ENCODE assay signal across 13 cellular contexts in genomic region chr4:157994863-157995262, GRCh38.
DNase-seq lines count a peak whose midpoint lies in the region; ATAC-seq, FAIRE-seq and TF ChIP-seq lines count a peak whose summit lies in the region.
"Had no signal": no experiment of that assay in that cellular context is flagged by ENCODE, and none has a peak within 500 bp of the region (broad histone marks: within the 10 kb centered on the region; RNA-seq: fewer than 3 reads in every experiment).

No MANE protein-coding gene starts in this region.

- no peak for FAIRE-seq in endothelial cell of umbilical vein (lab: Jason Lieb, UNC)

- POLR2A ChIA-PET in endothelial cell of umbilical vein (lab: Charles Lee), result no interaction called here

- H3K4me3 ChIP-seq in endothelial cell of umbilical vein (replicated peaks in 1 of 3; ENCODE audit: insufficient read depth in 1 of 3, low read depth in 1 of 3, low read length in 3 of 3), result peak overlapping the region in 1 of 3 experiments; percentile 1
- H3K4me3 ChIP-seq: Peyer's patch had no signal

- no TSS peak for BruUV-seq in endothelial cell of umbilical vein (replicated peaks; lab: Mats Ljungman, UMichigan)

- peak overlapping the region; percentile 42 for H3K27ac ChIP-seq in endothelial cell of umbilical vein (ENCODE audit: insufficient read depth, low read depth, low read length)

- H3K36me3 ChIP-seq in endothelial cell of umbilical vein (ENCODE audit: control insufficient read depth in 2 of 2, extremely low read depth in 1 of 2, insufficient read depth in 2 of 2, low read length in 2 of 2), result no peaks in the 10 kb centered on the region
- H3K36me3 ChIP-seq: Peyer's patch had no signal

- intact Hi-C loops in endothelial cell of umbilical vein (cut with micrococcal nuclease), result loop anchor here (5.0 to 10.0 kb wide), 2 partner anchors 377 to 630 kb away; no protein-coding TSS in a partner anchor

- TF ChIP-seq CTCF in endothelial cell of umbilical vein (IDR thresholded peaks at IDR 0.05; ENCODE audit: extremely low read depth in 1 of 2, insufficient read depth in 1 of 2, low read depth in 1 of 2, low read length in 2 of 2), result no peak

- ATAC-seq in HG03095 (IDR thresholded peaks at IDR 0.05; ENCODE audit: unreplicated experiment), result no peak
- ATAC-seq: effector memory CD8-positive, alpha-beta T cell had no signal

- peak overlapping the region; percentile 19 for H3K9ac ChIP-seq in endothelial cell of umbilical vein (replicated peaks; ENCODE audit: extremely low read depth, insufficient read depth, low read length)

- H2AFZ ChIP-seq in endothelial cell of umbilical vein (ENCODE audit: low read depth, low read length), result peak overlapping the region; percentile 41

- H3K9me1 ChIP-seq in endothelial cell of umbilical vein (replicated peaks; ENCODE audit: control insufficient read depth, extremely low read depth, insufficient read depth, low read length), result no peaks in the 10 kb centered on the region

- H3K79me2 ChIP-seq in endothelial cell of umbilical vein (ENCODE audit: control insufficient read depth, insufficient read depth, low read length), result no peaks in the 10 kb centered on the region

- H3K9me3 ChIP-seq in endothelial cell of umbilical vein (replicated peaks; ENCODE audit: control insufficient read depth, insufficient read depth, low read length), result no peaks in the 10 kb centered on the region
- H3K9me3 ChIP-seq: Peyer's patch had no signal

- H4K20me1 ChIP-seq in endothelial cell of umbilical vein (replicated peaks; ENCODE audit: control insufficient read depth, extremely low read depth, insufficient read depth, low read length), result no peaks in the 10 kb centered on the region

- peaks cover 39% of the 10 kb centered on the region for H3K4me1 ChIP-seq in endothelial cell of umbilical vein (ENCODE audit: control insufficient read depth, extremely low read depth, insufficient read depth, low read length)
- H3K4me1 ChIP-seq: Peyer's patch had no signal

- CTCF ChIA-PET in endothelial cell of umbilical vein (lab: Charles Lee), result interaction anchor here (0.7 to 1.0 kb wide), 2 partner anchors 171 to 177 kb away, joined by 3 to 14 read pairs; no protein-coding TSS in a partner anchor

- H3K4me2 ChIP-seq in endothelial cell of umbilical vein (ENCODE audit: insufficient read depth, low read length), result peak overlapping the region; percentile 67

- no peaks in the 10 kb centered on the region for H3K27me3 ChIP-seq in endothelial cell of umbilical vein (ENCODE audit: control insufficient read depth in 2 of 2, insufficient read depth in 2 of 2, low read length in 2 of 2)
- H3K27me3 ChIP-seq: Peyer's patch had no signal

- no peak for TF ChIP-seq POLR2A in endothelial cell of umbilical vein (IDR thresholded peaks at IDR 0.05; ENCODE audit: low read depth, low read length)

- dilution Hi-C loops in endothelial cell of umbilical vein (cut with MboI; ENCODE audit: extremely low pct_ligation_motif_present, low sequenced_read_pairs), result no loop called here

- peak; percentile 6 for DNase-seq in AG08395 (ENCODE audit: low spot score)
- DNase-seq in NCI-H1930 (lab: John Stamatoyannopoulos, UW), result peak; percentile 4 to 55
- peak; percentile 50 for DNase-seq in endothelial cell of umbilical vein (ENCODE audit: low read depth, low spot score)
- peak; percentile 26 for DNase-seq in myocyte (ENCODE audit: low read depth)
- DNase-seq in iPS-NIHi11 (ENCODE audit: low spot score), result no peak
- no peak for DNase-seq in NCI-H2107 (lab: John Stamatoyannopoulos, UW)
- DNase-seq in cerebellar cortex (ENCODE audit: low spot score), result no peak
- DNase-seq: DMS79 treated with DMSO at 0.1 percent for 48 hours; effector memory CD8-positive, alpha-beta T cell; NCI-H1048; NCI-H446 treated with DMSO at 0.1 percent for 48 hours; Peyer's patch had no signal

TF ChIP-seq in endothelial cell of umbilical vein, 7 proteins besides CTCF, POLR2A, EP300 and RAD21:
- TF ChIP-seq GATA2 (IDR thresholded peaks at IDR 0.05; ENCODE audit: insufficient read depth, insufficient read length, low read depth, low read length) (peak; percentile 28), POLR2AphosphoS5 (IDR thresholded peaks at IDR 0.05; ENCODE audit: insufficient read depth, low read depth, low read length) (no peak)
TF ChIP-seq in endothelial cell of umbilical vein: peak in this region for 1.

Comparison
In these comparisons a context has a peak if more than half of its experiments do, and no peak if none do; other contexts are left out.
1. DNase-seq: peak in AG08395 (single experiment), NCI-H1930 (2 of 2), endothelial cell of umbilical vein (single experiment) and myocyte (single experiment); none in iPS-NIHi11 (single experiment), NCI-H2107 (single experiment) and cerebellar cortex (single experiment).